Comparison of ENCODE assay signal across 9 cellular contexts in genomic region chr14:27528328-27528727, GRCh38.
DNase-seq lines count a peak whose midpoint lies in the region; ATAC-seq and TF ChIP-seq lines count a peak whose summit lies in the region.
"Had no signal": no experiment of that assay in that cellular context is flagged by ENCODE, and none has a peak within 500 bp of the region (broad histone marks: within the 10 kb centered on the region; RNA-seq: fewer than 3 reads in every experiment).

No MANE protein-coding gene starts in this region.

- H3K9me2 ChIP-seq in neural cell (ENCODE audit: insufficient read depth, low read length), result no peaks in the 10 kb centered on the region

- peak; percentile 28 for TF ChIP-seq EP300 in neural cell (conservative IDR thresholded peaks at IDR 0.05; ENCODE audit: poor library complexity, severe bottlenecking)

- H2AFZ ChIP-seq in neural cell (ENCODE audit: low read depth, low read length), result no peak overlapping the region

- in situ Hi-C loops in astrocyte of the spinal cord (cut with HindIII; ENCODE audit: low sequenced_read_pairs), result no loop called here

- DNase-seq in H4 (ENCODE audit: low spot score) (peak; percentile 50), NCI-H2171 treated with DMSO at 0.1 percent for 48 hours (lab: John Stamatoyannopoulos, UW) (peak; percentile 45), astrocyte of the spinal cord (ENCODE audit: low read depth, low spot score) (peak; percentile 30), occipital lobe (lab: John Stamatoyannopoulos, UW) (no peak), GF-D8 (lab: John Stamatoyannopoulos, UW) (no peak)
- DNase-seq in activated CD8-positive, alpha-beta memory T cell treated with anti-CD3 and anti-CD28 coated beads, Interleukin-2, amount 50 U/mL, for 4 hours, result no peak
- DNase-seq: upper lobe of left lung had no signal

- peaks cover 15% of the 10 kb centered on the region for H3K79me2 ChIP-seq in neural cell (replicated peaks; ENCODE audit: insufficient read depth, low read length)

- H4K20me1 ChIP-seq in neural cell (ENCODE audit: insufficient read depth), result no peaks in the 10 kb centered on the region

- TF ChIP-seq CTCF in astrocyte of the spinal cord (IDR thresholded peaks at IDR 0.05; ENCODE audit: low read depth, low read length) (peak; percentile 53), neural cell (IDR thresholded peaks at IDR 0.05; ENCODE audit: poor library complexity, severe bottlenecking) (peak; percentile 82)

- TF ChIP-seq RAD21 in neural cell (conservative IDR thresholded peaks at IDR 0.05), result peak; percentile 88

- peak overlapping the region; percentile 70 for H3K27ac ChIP-seq in neural cell (ENCODE audit: low read length)
- H3K27ac ChIP-seq: upper lobe of left lung had no signal

- H3K4me3 ChIP-seq in astrocyte of the spinal cord (ENCODE audit: low read depth, low read length) (no peak overlapping the region), neural cell (ENCODE audit: low read length) (peak overlapping the region; percentile 14)
- H3K4me3 ChIP-seq: upper lobe of left lung had no signal

- H3K4me2 ChIP-seq in neural cell (ENCODE audit: low read length), result peak overlapping the region; percentile 37

- peak overlapping the region; percentile 48 for H3K9ac ChIP-seq in neural cell (ENCODE audit: low read length)

- no peak for ATAC-seq in GM19467 (IDR thresholded peaks at IDR 0.05; ENCODE audit: unreplicated experiment)

- H3K9me3 ChIP-seq in neural cell (ENCODE audit: low read length), result no peaks in the 10 kb centered on the region
- H3K9me3 ChIP-seq: upper lobe of left lung had no signal

- H3K36me3 ChIP-seq in neural cell (ENCODE audit: insufficient read depth, low read length), result no peaks in the 10 kb centered on the region
- H3K36me3 ChIP-seq: upper lobe of left lung had no signal

- no peaks in the 10 kb centered on the region for H3K27me3 ChIP-seq in neural cell (ENCODE audit: insufficient read depth, low read depth, low read length)
- H3K27me3 ChIP-seq: upper lobe of left lung had no signal

- H3F3A ChIP-seq in neural cell (ENCODE audit: insufficient read depth, low read length, poor library complexity, severe bottlenecking), result no peaks in the 10 kb centered on the region

TF ChIP-seq in neural cell, 6 proteins besides CTCF, POLR2A, EP300 and RAD21:
- TF ChIP-seq SMC3 (conservative IDR thresholded peaks at IDR 0.05; ENCODE audit: poor library complexity) (peak; percentile 83), EZH2 (IDR thresholded peaks at IDR 0.05; ENCODE audit: borderline replicate concordance, insufficient read depth, low read length, poor library complexity, severe bottlenecking) (no peak), POLR2AphosphoS5 (IDR thresholded peaks at IDR 0.05) (peak; percentile 67), TAF1 (IDR thresholded peaks at IDR 0.05; ENCODE audit: low read depth) (no peak), MXI1 (conservative IDR thresholded peaks at IDR 0.05; ENCODE audit: poor library complexity, severe bottlenecking) (no peak)
- TF ChIP-seq, protein P1, sequence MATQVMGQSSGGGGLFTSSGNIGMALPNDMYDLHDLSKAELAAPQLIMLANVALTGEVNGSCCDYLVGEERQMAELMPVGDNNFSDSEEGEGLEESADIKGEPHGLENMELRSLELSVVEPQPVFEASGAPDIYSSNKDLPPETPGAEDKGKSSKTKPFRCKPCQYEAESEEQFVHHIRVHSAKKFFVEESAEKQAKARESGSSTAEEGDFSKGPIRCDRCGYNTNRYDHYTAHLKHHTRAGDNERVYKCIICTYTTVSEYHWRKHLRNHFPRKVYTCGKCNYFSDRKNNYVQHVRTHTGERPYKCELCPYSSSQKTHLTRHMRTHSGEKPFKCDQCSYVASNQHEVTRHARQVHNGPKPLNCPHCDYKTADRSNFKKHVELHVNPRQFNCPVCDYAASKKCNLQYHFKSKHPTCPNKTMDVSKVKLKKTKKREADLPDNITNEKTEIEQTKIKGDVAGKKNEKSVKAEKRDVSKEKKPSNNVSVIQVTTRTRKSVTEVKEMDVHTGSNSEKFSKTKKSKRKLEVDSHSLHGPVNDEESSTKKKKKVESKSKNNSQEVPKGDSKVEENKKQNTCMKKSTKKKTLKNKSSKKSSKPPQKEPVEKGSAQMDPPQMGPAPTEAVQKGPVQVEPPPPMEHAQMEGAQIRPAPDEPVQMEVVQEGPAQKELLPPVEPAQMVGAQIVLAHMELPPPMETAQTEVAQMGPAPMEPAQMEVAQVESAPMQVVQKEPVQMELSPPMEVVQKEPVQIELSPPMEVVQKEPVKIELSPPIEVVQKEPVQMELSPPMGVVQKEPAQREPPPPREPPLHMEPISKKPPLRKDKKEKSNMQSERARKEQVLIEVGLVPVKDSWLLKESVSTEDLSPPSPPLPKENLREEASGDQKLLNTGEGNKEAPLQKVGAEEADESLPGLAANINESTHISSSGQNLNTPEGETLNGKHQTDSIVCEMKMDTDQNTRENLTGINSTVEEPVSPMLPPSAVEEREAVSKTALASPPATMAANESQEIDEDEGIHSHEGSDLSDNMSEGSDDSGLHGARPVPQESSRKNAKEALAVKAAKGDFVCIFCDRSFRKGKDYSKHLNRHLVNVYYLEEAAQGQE (IDR thresholded peaks at IDR 0.05; ENCODE audit: borderline replicate concordance), result no peak

Comparison
In these comparisons a context has a peak if more than half of its experiments do, and no peak if none do; other contexts are left out.
1. DNase-seq: peak in H4 (single experiment), NCI-H2171 treated with DMSO at 0.1 percent for 48 hours (single experiment) and astrocyte of the spinal cord (single experiment); none in occipital lobe (single experiment), GF-D8 (single experiment) and activated CD8-positive, alpha-beta memory T cell treated with anti-CD3 and anti-CD28 coated beads, Interleukin-2, amount 50 U/mL, for 4 hours (single experiment).